ENCODE assay signal across 4 cellular contexts in the genomic region with DNA sequence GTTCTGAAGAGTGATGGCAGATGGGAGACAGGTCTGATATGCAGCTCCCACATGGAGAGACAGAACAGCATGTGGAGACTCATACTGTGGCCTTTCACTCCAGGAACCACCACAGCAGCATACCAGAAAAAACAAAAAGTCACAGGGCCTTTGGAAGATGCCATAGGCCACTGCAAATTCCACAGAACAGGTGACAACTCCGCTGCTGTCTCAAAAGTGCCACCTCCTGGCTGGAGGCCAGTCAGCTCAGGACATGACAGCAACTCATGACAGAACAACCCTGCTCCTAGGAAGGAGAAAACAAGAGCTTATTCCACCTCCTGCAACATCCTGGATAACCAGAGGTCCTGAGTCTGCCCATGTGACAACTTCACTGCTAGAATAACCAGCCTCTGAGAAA. TPM values are rescaled to one million over a fixed set of nuclear protein-coding genes. Genes with fewer than 3 reads are reported as not detected.
"Had no signal": no experiment of that assay in that cellular context is flagged by ENCODE, and none has a peak within 500 bp of the region (broad histone marks: within the 10 kb centered on the region; RNA-seq: fewer than 3 reads in every experiment).

No MANE protein-coding gene starts in this region.

RNA-seq across cellular contexts. Expression of gene ZDHHC11B, which starts 41.0 kb away (rescaled TPM):
- total RNA-seq: activated CD4-positive, alpha-beta T cell treated with anti-CD3 and anti-CD28 coated beads, Interleukin-2, amount 10 ng/mL, durations not matched to agents 24 days and 14 days; glomerular endothelial cell; lung microvascular endothelial cell; myocyte had no signal
